In the genomic region with DNA sequence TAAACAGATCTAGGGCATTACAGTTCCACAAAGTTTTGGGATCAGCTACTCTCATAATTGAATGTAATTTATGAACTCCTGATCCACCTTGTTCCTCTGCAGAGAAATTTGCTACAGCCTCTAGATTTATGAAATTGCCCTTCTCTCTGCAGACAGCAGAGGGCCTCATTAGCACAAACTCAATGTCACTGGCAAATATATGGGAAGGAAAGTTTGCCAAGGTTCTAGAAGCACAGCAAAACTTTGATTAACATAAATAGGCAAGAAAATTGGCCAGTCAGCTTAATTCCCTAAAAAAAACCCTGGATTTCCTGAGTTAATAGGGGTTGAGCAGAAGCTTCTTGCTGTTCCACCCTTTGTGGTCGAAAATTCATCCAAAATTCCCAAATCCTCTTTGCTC, we compare ENCODE assay signal across 8 cellular contexts. TPM values are rescaled to one million over a fixed set of nuclear protein-coding genes. Genes with fewer than 3 reads are reported as not detected.
A peak's percentile ranks its signal among the peaks of the same experiment; 100 is the strongest.
DNase-seq lines count a peak whose midpoint lies in the region; ATAC-seq and TF ChIP-seq lines count a peak whose summit lies in the region.

No MANE protein-coding gene starts in this region.

- H3K4me3 ChIP-seq in Peyer's patch (no peak overlapping the region), osteoblast (ENCODE audit: insufficient read depth, low read length) (no peak overlapping the region)

- H3K4me2 ChIP-seq in osteoblast (ENCODE audit: insufficient read depth, low read length) = no peak overlapping the region

- H3K79me2 ChIP-seq in osteoblast (ENCODE audit: insufficient read depth, low read length) = no peaks in the 10 kb centered on the region

- POLR2A ChIA-PET in HEK293T (lab: Yijun Ruan, JAX) = interaction anchor here (0.7 to 2.1 kb wide), 8 partner anchors 13 to 117 kb away, joined by 3 to 12 read pairs (median 3); a partner anchor contains a TSS

- H3K27ac ChIP-seq in Peyer's patch (no peak overlapping the region), osteoblast (ENCODE audit: low read depth, low read length) (no peak overlapping the region)

- H4K20me1 ChIP-seq in osteoblast (ENCODE audit: insufficient read depth, low read length) = peaks cover 3% of the 10 kb centered on the region

- CTCF ChIA-PET in HEK293T (lab: Yijun Ruan, JAX) = interaction anchor here (0.6 to 8.9 kb wide), 12 partner anchors 9 to 223 kb away, joined by 3 to 173 read pairs (median 4); a partner anchor contains a TSS

- TF ChIP-seq POLR2A in Peyer's patch (IDR thresholded peaks at IDR 0.05) = no peak
- no peak for TF ChIP-seq POLR2A in erythroblast (IDR thresholded peaks at IDR 0.05; ENCODE audit: low read length)

- DNase-seq in EH (ENCODE audit: low read depth) (peak; percentile 56), HEK293T (ENCODE audit: extremely low spot score) (no peak), Peyer's patch (no peak), erythroblast (lab: John Stamatoyannopoulos, UW) (peak; percentile 47 to 66), osteoblast (ENCODE audit: insufficient read length, low spot score, missing footprints) (peak; percentile 58)
- no peak for DNase-seq in effector CD8-positive, alpha-beta T cell (lab: John Stamatoyannopoulos, UW)
- DNase-seq in activated CD4-positive, alpha-beta T cell treated with anti-CD3 and anti-CD28 coated beads for 1 hour = no peak

- TF ChIP-seq CTCF in Peyer's patch (IDR thresholded peaks at IDR 0.05) (peak; percentile 22 to 80 (median 72)), osteoblast (IDR thresholded peaks at IDR 0.05; ENCODE audit: extremely low read depth, low read depth, low read length) (peak; percentile 71)

- no peak for ATAC-seq in GM21737 (IDR thresholded peaks at IDR 0.05; ENCODE audit: unreplicated experiment)

- peaks cover 0 to 3% (median under 1%) of the 10 kb centered on the region in 4 donors for H3K4me1 ChIP-seq in Peyer's patch
- peaks cover 8% of the 10 kb centered on the region for H3K4me1 ChIP-seq in osteoblast (ENCODE audit: insufficient read depth, low read length)

- H3K27me3 ChIP-seq in Peyer's patch (no peaks in the 10 kb centered on the region), osteoblast (ENCODE audit: insufficient read depth, low read length) (peaks cover 14% of the 10 kb centered on the region)

- H3K9me3 ChIP-seq in Peyer's patch (no peaks in the 10 kb centered on the region), osteoblast (ENCODE audit: low read depth, low read length) (no peaks in the 10 kb centered on the region)

- H3K36me3 ChIP-seq in Peyer's patch (no peaks in the 10 kb centered on the region), osteoblast (ENCODE audit: insufficient read depth, low read length) (no peaks in the 10 kb centered on the region)

- no peak overlapping the region for H2AFZ ChIP-seq in osteoblast (ENCODE audit: low read length)

TF ChIP-seq in HEK293T, 16 proteins besides CTCF, POLR2A, EP300 and RAD21:
- TF ChIP-seq, protein P1, sequence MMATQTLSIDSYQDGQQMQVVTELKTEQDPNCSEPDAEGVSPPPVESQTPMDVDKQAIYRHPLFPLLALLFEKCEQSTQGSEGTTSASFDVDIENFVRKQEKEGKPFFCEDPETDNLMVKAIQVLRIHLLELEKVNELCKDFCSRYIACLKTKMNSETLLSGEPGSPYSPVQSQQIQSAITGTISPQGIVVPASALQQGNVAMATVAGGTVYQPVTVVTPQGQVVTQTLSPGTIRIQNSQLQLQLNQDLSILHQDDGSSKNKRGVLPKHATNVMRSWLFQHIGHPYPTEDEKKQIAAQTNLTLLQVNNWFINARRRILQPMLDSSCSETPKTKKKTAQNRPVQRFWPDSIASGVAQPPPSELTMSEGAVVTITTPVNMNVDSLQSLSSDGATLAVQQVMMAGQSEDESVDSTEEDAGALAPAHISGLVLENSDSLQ (IDR thresholded peaks at IDR 0.05) = peak; percentile 46
- TF ChIP-seq CTBP1 (IDR thresholded peaks at IDR 0.05; ENCODE audit: borderline replicate concordance) = no peak
- TF ChIP-seq ARNT (IDR thresholded peaks at IDR 0.05) = no peak
- TF ChIP-seq NFRKB (IDR thresholded peaks at IDR 0.05) = no peak
- no peak for TF ChIP-seq L3MBTL2 (conservative IDR thresholded peaks at IDR 0.05)
TF ChIP-seq in HEK293T: peak in this region for 1.

RNA-seq across cellular contexts. Expression of a gene that starts 31.5 kb away (rescaled TPM):
- total RNA-seq in Peyer's patch (10 to 100 TPM in 2 of 4 donors, 1 to 10 TPM in 2; 2.6 to 43.7 (median 9.3) TPM), osteoblast (30.4 and 31.5 TPM in 2 replicates)

Comparison
In these comparisons a context has a peak if more than half of its experiments do, and no peak if none do; other contexts are left out.
1. DNase-seq: peak in EH (single experiment), erythroblast (2 of 2) and osteoblast (single experiment); none in HEK293T (single experiment), Peyer's patch (0 of 3), effector CD8-positive, alpha-beta T cell (single experiment) and activated CD4-positive, alpha-beta T cell treated with anti-CD3 and anti-CD28 coated beads for 1 hour (single experiment).